In genomic region chr2:227030789-227031188, GRCh38 we compare ENCODE assay signal across 23 cellular contexts.
DNase-seq lines count a peak whose midpoint lies in the region; ATAC-seq, FAIRE-seq and TF ChIP-seq lines count a peak whose summit lies in the region.
"Had no signal": no experiment of that assay in that cellular context is flagged by ENCODE, and none has a peak within 500 bp of the region (broad histone marks: within the 10 kb centered on the region; RNA-seq: fewer than 3 reads in every experiment).

No MANE protein-coding gene starts in this region.

- H3K4me3 ChIP-seq in HEK293 (ENCODE audit: low read depth, low read length) (no peak overlapping the region), Loucy (ENCODE audit: low read length, poor library complexity, severe bottlenecking) (peak overlapping the region; percentile 17), H1 (ENCODE audit: extremely low read depth in 1 of 4, insufficient read depth in 2 of 4, low read depth in 3 of 4, low read length in 4 of 4) (no peak overlapping the region)
- H3K4me3 ChIP-seq: A549; BLaER1 treated with 17β-estradiol and CSF1 and Interleukin-3, amounts not matched to agents 10 nM and 100 nM; GM12878 had no signal

- H2AFZ ChIP-seq in Loucy (ENCODE audit: low read length) (no peak overlapping the region), H1 (ENCODE audit: low read length) (no peak overlapping the region)

- H3K4me1 ChIP-seq in HEK293 (ENCODE audit: control insufficient read depth, insufficient read depth, low read length) (no peaks in the 10 kb centered on the region), Loucy (ENCODE audit: insufficient read depth, low read length, poor library complexity, severe bottlenecking) (peaks cover 21% of the 10 kb centered on the region), H1 (replicated peaks in 1 of 4; ENCODE audit: control insufficient read depth in 3 of 4, insufficient read depth in 4 of 4, low read length in 3 of 4) (no peaks in the 10 kb centered on the region)
- H3K4me1 ChIP-seq: A549, Caco-2 had no signal

- no peak overlapping the region for H2AK5ac ChIP-seq in H1 (ENCODE audit: low read depth, low read length)

- TF ChIP-seq EP300 in H1 (IDR thresholded peaks at IDR 0.05; ENCODE audit: borderline replicate concordance in 1 of 2, low read depth in 2 of 2, low read length in 2 of 2): no peak

- TF ChIP-seq CTCF in HEK293 (tag by site-specific recombination; IDR thresholded peaks at IDR 0.05) (no peak), Loucy (conservative IDR thresholded peaks at IDR 0.05; ENCODE audit: low read length) (no peak), H1 (IDR thresholded peaks at IDR 0.05; ENCODE audit: control extremely low read depth in 1 of 3, insufficient read depth in 1 of 3, low read depth in 1 of 3, low read length in 3 of 3) (no peak)

- no peaks in the 10 kb centered on the region for H3F3A ChIP-seq in Loucy (ENCODE audit: low read depth)

- H2BK15ac ChIP-seq in H1 (ENCODE audit: low read length): no peak overlapping the region

- no peak overlapping the region for H4K8ac ChIP-seq in H1 (ENCODE audit: extremely low read depth, insufficient read depth, low read length)

- no peak overlapping the region for H2BK5ac ChIP-seq in H1 (ENCODE audit: low read depth, low read length)

- WGBS in H1 (ENCODE audit: extremely low coverage in 1 of 2, insufficient coverage in 1 of 2, insufficient read length in 1 of 2, insufficient replicate concordance in 2 of 2, low coverage in 1 of 2, low lambda C conversion rate in 2 of 2, missing lambda C conversion rate in 1 of 2), 2 experiments: 92 to 100% methylated on average over 1 to 2 of the region's 2 CpGs

- peak overlapping the region; percentile 64 for H3K56ac ChIP-seq in H1 (replicated peaks; ENCODE audit: insufficient read length, low read depth, low read length)

- H4K5ac ChIP-seq in H1 (ENCODE audit: insufficient read length, low read depth, low read length): no peak overlapping the region

- no peak overlapping the region for H2BK12ac ChIP-seq in H1 (ENCODE audit: low read depth, low read length)

- H3K9ac ChIP-seq in Loucy (ENCODE audit: low read depth, low read length, poor library complexity, severe bottlenecking) (peak overlapping the region; percentile 49), H1 (replicated peaks in 1 of 4; ENCODE audit: extremely low read depth in 1 of 4, low read depth in 3 of 4, low read length in 3 of 4) (no peak overlapping the region)
- H3K9ac ChIP-seq: BLaER1 treated with 17β-estradiol and CSF1 and Interleukin-3, amounts not matched to agents 10 nM and 100 nM had no signal

- H3K9me3 ChIP-seq in HEK293 (ENCODE audit: control insufficient read depth, insufficient read depth, low read depth, low read length) (no peaks in the 10 kb centered on the region), Loucy (ENCODE audit: insufficient read depth, low read depth, low read length) (no peaks in the 10 kb centered on the region), H1 (ENCODE audit: insufficient read depth in 2 of 2, low read depth in 1 of 2, low read length in 1 of 2) (no peaks in the 10 kb centered on the region)
- H3K9me3 ChIP-seq: A549; BLaER1 treated with 17β-estradiol and CSF1 and Interleukin-3, amounts not matched to agents 10 nM and 100 nM; Caco-2 had no signal

- POLR2A ChIA-PET in HEK293 (lab: Yijun Ruan, JAX) (no interaction called here), H1 (lab: Charles Lee; ENCODE audit: partially characterized antibody) (no interaction called here)

- no peak overlapping the region for H3K14ac ChIP-seq in H1 (ENCODE audit: insufficient read length)

- CTCF ChIA-PET in HEK293 (lab: Yijun Ruan, JAX): interaction anchor here (0.5 kb wide), 1 partner anchor 1682 kb away, joined by 4 read pairs; no protein-coding TSS in a partner anchor
- CTCF ChIA-PET in H1 (lab: Charles Lee; ENCODE audit: partially characterized antibody): interaction anchor here (1.2 to 5.8 kb wide), 3 partner anchors 9 to 1364 kb away, joined by 4 to 53 read pairs (median 5); no protein-coding TSS in a partner anchor

- H3K27me3 ChIP-seq in Loucy (ENCODE audit: insufficient read depth, low read length, poor library complexity, severe bottlenecking): no peaks in the 10 kb centered on the region
- no peaks in the 10 kb centered on the region for H3K27me3 ChIP-seq in H1 (replicated peaks in 1 of 4; ENCODE audit: control insufficient read depth in 3 of 4, extremely low read depth in 1 of 4, insufficient read depth in 3 of 4, low read length in 3 of 4)
- H3K27me3 ChIP-seq: BLaER1 treated with 17β-estradiol and CSF1 and Interleukin-3, amounts not matched to agents 10 nM and 100 nM had no signal

- no peaks in the 10 kb centered on the region for H3K9me2 ChIP-seq in Loucy (replicated peaks; ENCODE audit: low read depth, low read length)

- no peak overlapping the region for H3K23ac ChIP-seq in H1 (ENCODE audit: insufficient read length)

- ATAC-seq in HG03378 (IDR thresholded peaks at IDR 0.05; ENCODE audit: unreplicated experiment): no peak
- ATAC-seq: A549; CD8-positive, alpha-beta T cell; GM12878 had no signal

- H3K27ac ChIP-seq in HEK293 (ENCODE audit: extremely low read depth, low read depth, low read length): no peak overlapping the region
- H3K27ac ChIP-seq in cingulate gyrus (ENCODE audit: low read depth, low read length): peak overlapping the region; percentile 34
- no peak overlapping the region for H3K27ac ChIP-seq in H1 (ENCODE audit: low read depth, low read length)
- H3K27ac ChIP-seq: 22Rv1, A549, C4-2B had no signal

- TF ChIP-seq POLR2A in H1 (IDR thresholded peaks at IDR 0.05; ENCODE audit: control extremely low read depth in 1 of 2, low read depth in 2 of 2, low read length in 2 of 2): no peak

- H2BK120ac ChIP-seq in H1 (replicated peaks; ENCODE audit: low read depth, low read length): no peak overlapping the region

- no peak overlapping the region for H3K18ac ChIP-seq in H1 (ENCODE audit: extremely low read depth, low read length)

- H3K79me2 ChIP-seq in Loucy (ENCODE audit: insufficient read depth, low read length) (no peaks in the 10 kb centered on the region), H1 (ENCODE audit: control insufficient read depth in 1 of 2, insufficient read depth in 2 of 2, low read length in 2 of 2) (no peaks in the 10 kb centered on the region)

- H3K36me3 ChIP-seq in HEK293 (ENCODE audit: control insufficient read depth in 2 of 2, insufficient read depth in 1 of 2, low read length in 2 of 2) (no peaks in the 10 kb centered on the region), Loucy (ENCODE audit: insufficient read depth, low read length) (no peaks in the 10 kb centered on the region), H1 (ENCODE audit: control insufficient read depth in 2 of 4, insufficient read depth in 4 of 4, low read length in 3 of 4) (no peaks in the 10 kb centered on the region)
- H3K36me3 ChIP-seq: BLaER1 treated with 17β-estradiol and CSF1 and Interleukin-3, amounts not matched to agents 10 nM and 100 nM had no signal

- FAIRE-seq in H1 (lab: Jason Lieb, UNC): no peak
- FAIRE-seq: A549, D721Med, G401.6, GM12878, GM12892, GM18507 had no signal

- no peak overlapping the region for H4K91ac ChIP-seq in H1 (replicated peaks; ENCODE audit: insufficient read length, low read length)

- no peak for TF ChIP-seq RAD21 in H1 (IDR thresholded peaks at IDR 0.05 in 1 of 2, conservative IDR thresholded peaks at IDR 0.05 in 1 of 2; ENCODE audit: low read depth in 2 of 2, low read length in 2 of 2)

- no peaks in the 10 kb centered on the region for H4K20me1 ChIP-seq in Loucy (ENCODE audit: insufficient read depth, low read length, poor library complexity, severe bottlenecking)
- H4K20me1 ChIP-seq in H1 (replicated peaks in 1 of 2; ENCODE audit: control insufficient read depth in 1 of 2, insufficient read depth in 2 of 2, low read length in 2 of 2): no peaks in the 10 kb centered on the region
- H4K20me1 ChIP-seq: BLaER1 treated with 17β-estradiol and CSF1 and Interleukin-3, amounts not matched to agents 10 nM and 100 nM had no signal

- DNase-seq in H1 (ENCODE audit: low read depth in 1 of 2, low spot score in 2 of 2) (no peak), GM03348 (ENCODE audit: low spot score) (no peak), NCI-H345 (lab: John Stamatoyannopoulos, UW) (no peak)
- DNase-seq: AML-193; Caco-2; Calu3; CD4-positive, alpha-beta T cell; CD8-positive, alpha-beta T cell; DMS79 treated with DMSO at 0.1 percent for 48 hours; GF-D8 had no signal

- H2BK20ac ChIP-seq in H1 (ENCODE audit: low read length): no peak overlapping the region

- no peaks in the 10 kb centered on the region for H3K79me1 ChIP-seq in H1 (ENCODE audit: low read depth, low read length)

- no peak overlapping the region for H3K4ac ChIP-seq in H1 (replicated peaks; ENCODE audit: insufficient read length, low read depth, low read length)

- H3K23me2 ChIP-seq in H1 (ENCODE audit: low read depth, low read length): peaks cover 2% of the 10 kb centered on the region; the same call in 1 of the 2 replicates

- H3K4me2 ChIP-seq in Loucy (ENCODE audit: low read depth, low read length, poor library complexity, severe bottlenecking) (peak overlapping the region; percentile 45), H1 (ENCODE audit: insufficient read depth in 1 of 2, low read depth in 2 of 2, low read length in 2 of 2) (no peak overlapping the region)
- H3K4me2 ChIP-seq: A549 had no signal

TF ChIP-seq in HEK293, 187 proteins besides CTCF, POLR2A, EP300 and RAD21:
- TF ChIP-seq ZNF423 (tag by site-specific recombination; IDR thresholded peaks at IDR 0.05) (no peak), ZNF391 (tag by site-specific recombination; IDR thresholded peaks at IDR 0.05; ENCODE audit: borderline replicate concordance, low read depth) (no peak), ZNF624 (tag by site-specific recombination; IDR thresholded peaks at IDR 0.05) (no peak), ZNF366 (tag by site-specific recombination; conservative IDR thresholded peaks at IDR 0.05) (peak; percentile 91)

TF ChIP-seq in H1, 55 proteins besides CTCF, POLR2A, EP300 and RAD21:
- no peak for TF ChIP-seq RBBP5 (IDR thresholded peaks at IDR 0.05; ENCODE audit: borderline replicate concordance, low read depth, low read length)
- TF ChIP-seq CHD1 (IDR thresholded peaks at IDR 0.05; ENCODE audit: low read depth, low read length): no peak
- TF ChIP-seq CBX8 (IDR thresholded peaks at IDR 0.05; ENCODE audit: borderline replicate concordance, low read depth, low read length): no peak
- no peak for TF ChIP-seq EGR1 (IDR thresholded peaks at IDR 0.05; ENCODE audit: borderline replicate concordance, low read depth, low read length)
- TF ChIP-seq RNF2 (IDR thresholded peaks at IDR 0.05; ENCODE audit: borderline replicate concordance, low read depth, low read length, missing control alignments, poor library complexity, severe bottlenecking): no peak
